ENCODE assay signal across 1 cellular context in the genomic region with DNA sequence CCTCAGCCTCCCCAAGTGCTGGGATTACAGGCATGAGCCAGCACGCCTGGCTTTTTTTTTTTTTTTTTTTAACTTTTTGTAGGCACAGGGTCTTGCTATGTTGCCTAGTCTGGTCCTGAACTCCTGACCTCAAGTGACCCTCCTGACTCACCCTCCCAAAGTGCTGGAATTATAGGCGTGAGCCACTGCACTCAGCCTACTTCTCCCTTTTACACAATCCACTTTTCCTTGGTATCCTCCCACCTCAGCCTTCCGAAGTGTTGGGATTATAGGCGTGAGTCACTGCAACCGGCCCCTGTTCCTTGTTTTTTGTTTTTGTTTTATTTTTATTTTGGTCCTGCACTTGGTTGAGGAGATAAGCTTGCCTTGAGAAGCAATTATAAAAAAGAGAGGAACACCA.
TF ChIP-seq lines count a peak whose summit lies in the region.

No MANE protein-coding gene starts in this region.

TF ChIP-seq in K562, 482 proteins besides CTCF, POLR2A, EP300 and RAD21 (continued from another document):
- TF ChIP-seq, protein P1, sequence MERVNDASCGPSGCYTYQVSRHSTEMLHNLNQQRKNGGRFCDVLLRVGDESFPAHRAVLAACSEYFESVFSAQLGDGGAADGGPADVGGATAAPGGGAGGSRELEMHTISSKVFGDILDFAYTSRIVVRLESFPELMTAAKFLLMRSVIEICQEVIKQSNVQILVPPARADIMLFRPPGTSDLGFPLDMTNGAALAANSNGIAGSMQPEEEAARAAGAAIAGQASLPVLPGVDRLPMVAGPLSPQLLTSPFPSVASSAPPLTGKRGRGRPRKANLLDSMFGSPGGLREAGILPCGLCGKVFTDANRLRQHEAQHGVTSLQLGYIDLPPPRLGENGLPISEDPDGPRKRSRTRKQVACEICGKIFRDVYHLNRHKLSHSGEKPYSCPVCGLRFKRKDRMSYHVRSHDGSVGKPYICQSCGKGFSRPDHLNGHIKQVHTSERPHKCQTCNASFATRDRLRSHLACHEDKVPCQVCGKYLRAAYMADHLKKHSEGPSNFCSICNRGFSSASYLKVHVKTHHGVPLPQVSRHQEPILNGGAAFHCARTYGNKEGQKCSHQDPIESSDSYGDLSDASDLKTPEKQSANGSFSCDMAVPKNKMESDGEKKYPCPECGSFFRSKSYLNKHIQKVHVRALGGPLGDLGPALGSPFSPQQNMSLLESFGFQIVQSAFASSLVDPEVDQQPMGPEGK (CRISPR knock-in tag; IDR thresholded peaks at IDR 0.05; ENCODE audit: borderline replicate concordance): no peak
- TF ChIP-seq ZNF3 (CRISPR knock-in tag; IDR thresholded peaks at IDR 0.05) (no peak), KHSRP (IDR thresholded peaks at IDR 0.05) (no peak), ZFP1 (CRISPR knock-in tag; IDR thresholded peaks at IDR 0.05) (no peak), BCOR (IDR thresholded peaks at IDR 0.05) (0 out of 2 replicates have a peak, but pooled peaks have one; percentile 1), ZNF830 (CRISPR knock-in tag; IDR thresholded peaks at IDR 0.05) (no peak), SNIP1 (IDR thresholded peaks at IDR 0.05; ENCODE audit: low read depth) (no peak), NEUROD1 (IDR thresholded peaks at IDR 0.05; ENCODE audit: borderline replicate concordance, low read depth, low read length, partially characterized antibody) (no peak), RNF2 (IDR thresholded peaks at IDR 0.05) (no peak)
- TF ChIP-seq, protein P2, sequence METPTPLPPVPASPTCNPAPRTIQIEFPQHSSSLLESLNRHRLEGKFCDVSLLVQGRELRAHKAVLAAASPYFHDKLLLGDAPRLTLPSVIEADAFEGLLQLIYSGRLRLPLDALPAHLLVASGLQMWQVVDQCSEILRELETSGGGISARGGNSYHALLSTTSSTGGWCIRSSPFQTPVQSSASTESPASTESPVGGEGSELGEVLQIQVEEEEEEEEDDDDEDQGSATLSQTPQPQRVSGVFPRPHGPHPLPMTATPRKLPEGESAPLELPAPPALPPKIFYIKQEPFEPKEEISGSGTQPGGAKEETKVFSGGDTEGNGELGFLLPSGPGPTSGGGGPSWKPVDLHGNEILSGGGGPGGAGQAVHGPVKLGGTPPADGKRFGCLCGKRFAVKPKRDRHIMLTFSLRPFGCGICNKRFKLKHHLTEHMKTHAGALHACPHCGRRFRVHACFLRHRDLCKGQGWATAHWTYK (CRISPR knock-in tag; IDR thresholded peaks at IDR 0.05): no peak
- TF ChIP-seq, protein P3, sequence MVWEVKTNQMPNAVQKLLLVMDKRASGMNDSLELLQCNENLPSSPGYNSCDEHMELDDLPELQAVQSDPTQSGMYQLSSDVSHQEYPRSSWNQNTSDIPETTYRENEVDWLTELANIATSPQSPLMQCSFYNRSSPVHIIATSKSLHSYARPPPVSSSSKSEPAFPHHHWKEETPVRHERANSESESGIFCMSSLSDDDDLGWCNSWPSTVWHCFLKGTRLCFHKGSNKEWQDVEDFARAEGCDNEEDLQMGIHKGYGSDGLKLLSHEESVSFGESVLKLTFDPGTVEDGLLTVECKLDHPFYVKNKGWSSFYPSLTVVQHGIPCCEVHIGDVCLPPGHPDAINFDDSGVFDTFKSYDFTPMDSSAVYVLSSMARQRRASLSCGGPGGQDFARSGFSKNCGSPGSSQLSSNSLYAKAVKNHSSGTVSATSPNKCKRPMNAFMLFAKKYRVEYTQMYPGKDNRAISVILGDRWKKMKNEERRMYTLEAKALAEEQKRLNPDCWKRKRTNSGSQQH (CRISPR knock-in tag; IDR thresholded peaks at IDR 0.05): no peak
- TF ChIP-seq, protein P4, sequence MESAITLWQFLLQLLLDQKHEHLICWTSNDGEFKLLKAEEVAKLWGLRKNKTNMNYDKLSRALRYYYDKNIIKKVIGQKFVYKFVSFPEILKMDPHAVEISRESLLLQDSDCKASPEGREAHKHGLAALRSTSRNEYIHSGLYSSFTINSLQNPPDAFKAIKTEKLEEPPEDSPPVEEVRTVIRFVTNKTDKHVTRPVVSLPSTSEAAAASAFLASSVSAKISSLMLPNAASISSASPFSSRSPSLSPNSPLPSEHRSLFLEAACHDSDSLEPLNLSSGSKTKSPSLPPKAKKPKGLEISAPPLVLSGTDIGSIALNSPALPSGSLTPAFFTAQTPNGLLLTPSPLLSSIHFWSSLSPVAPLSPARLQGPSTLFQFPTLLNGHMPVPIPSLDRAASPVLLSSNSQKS (CRISPR knock-in tag; IDR thresholded peaks at IDR 0.05): no peak
- TF ChIP-seq, protein P5, sequence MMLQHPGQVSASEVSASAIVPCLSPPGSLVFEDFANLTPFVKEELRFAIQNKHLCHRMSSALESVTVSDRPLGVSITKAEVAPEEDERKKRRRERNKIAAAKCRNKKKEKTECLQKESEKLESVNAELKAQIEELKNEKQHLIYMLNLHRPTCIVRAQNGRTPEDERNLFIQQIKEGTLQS (IDR thresholded peaks at IDR 0.05): 0 out of 2 replicates have a peak, but pooled peaks have one; percentile 15
- TF ChIP-seq, protein P5 (CRISPR knock-in tag; conservative IDR thresholded peaks at IDR 0.05): no peak
TF ChIP-seq in K562: peak in this region for 3.
